Comparison of ENCODE assay signal across 26 cellular contexts in genomic region chr1:40732756-40733301, GRCh38. TPM values are rescaled to one million over a fixed set of nuclear protein-coding genes. Genes with fewer than 3 reads are reported as not detected.
DNase-seq lines count a peak whose midpoint lies in the region; TF ChIP-seq lines count a peak whose summit lies in the region.
"Had no signal": no experiment of that assay in that cellular context is flagged by ENCODE, and none has a peak within 500 bp of the region (broad histone marks: within the 10 kb centered on the region; RNA-seq: fewer than 3 reads in every experiment).

No MANE protein-coding gene starts in this region.

- H3K27ac ChIP-seq in HUES48 (ENCODE audit: low read depth, low read length) (peak overlapping the region; percentile 7), mesenchymal stem cell (ENCODE audit: low read length, poor library complexity, severe bottlenecking) (no peak overlapping the region)
- H3K27ac ChIP-seq: pancreas, tibial artery had no signal

- H3K27me3 Mint-ChIP-seq in brain: no peaks in the 10 kb centered on the region
- H3K27me3 Mint-ChIP-seq: activated B cell treated with CpG ODN at 0.5 μM for 24 hours; stimulated activated naive CD8-positive, alpha-beta T cell treated with anti-CD3 and anti-CD28 coated beads, Interleukin-15, Interleukin-2, amounts not matched to agents 100 ng/mL and 50 ng/mL, for 24 hours had no signal

- TF ChIP-seq CTCF in brain (conservative IDR thresholded peaks at IDR 0.05): no peak

- H3K27ac Mint-ChIP-seq in brain: peak overlapping the region in 3 of 5 experiments; percentile 27 to 62 (median 36)
- H3K27ac Mint-ChIP-seq: activated B cell treated with CpG ODN at 0.5 μM for 24 hours; stimulated activated naive CD8-positive, alpha-beta T cell treated with anti-CD3 and anti-CD28 coated beads, Interleukin-15, Interleukin-2, amounts not matched to agents 100 ng/mL and 50 ng/mL, for 24 hours had no signal

- no peak overlapping the region for H2BK120ac ChIP-seq in mesenchymal stem cell (ENCODE audit: low read depth, low read length)

- H3K79me1 ChIP-seq in mesenchymal stem cell (replicated peaks; ENCODE audit: low read length, poor library complexity, severe bottlenecking): peaks cover 25% of the 10 kb centered on the region

- no peak overlapping the region for H2AK5ac ChIP-seq in mesenchymal stem cell (ENCODE audit: low read length, severe bottlenecking)

- no peak overlapping the region for H2BK15ac ChIP-seq in mesenchymal stem cell (ENCODE audit: low read depth, poor library complexity, severe bottlenecking)

- no peak overlapping the region for H4K91ac ChIP-seq in mesenchymal stem cell (ENCODE audit: low read length)

- H3K9me3 Mint-ChIP-seq in brain: peaks cover 0 to 3% (median 0%) of the 10 kb centered on the region in 5 experiments
- H3K9me3 Mint-ChIP-seq: activated B cell treated with CpG ODN at 0.5 μM for 24 hours; CD14-positive monocyte; nephron; stimulated activated naive CD8-positive, alpha-beta T cell treated with anti-CD3 and anti-CD28 coated beads, Interleukin-15, Interleukin-2, amounts not matched to agents 100 ng/mL and 50 ng/mL, for 24 hours had no signal

- no peak overlapping the region for H2BK5ac ChIP-seq in mesenchymal stem cell (ENCODE audit: low read depth, low read length, poor library complexity, severe bottlenecking)

- no peak overlapping the region for H2BK12ac ChIP-seq in mesenchymal stem cell (ENCODE audit: low read length in 2 of 2)

- H3K9me3 ChIP-seq in HUES48 (ENCODE audit: control insufficient read depth, insufficient read depth, low read length): no peaks in the 10 kb centered on the region
- H3K9me3 ChIP-seq in mesenchymal stem cell (ENCODE audit: control insufficient read depth, low read length): peaks cover 9% of the 10 kb centered on the region
- H3K9me3 ChIP-seq: mucosa of descending colon, pancreas, right lobe of liver, tibial artery had no signal

- H3K4me3 ChIP-seq in HUES48 (ENCODE audit: low read depth, low read length): peak overlapping the region; percentile 21; the same call in 1 of the 2 replicates
- H3K4me3 ChIP-seq in mesenchymal stem cell (ENCODE audit: insufficient read depth in 1 of 2, low read depth in 1 of 2, low read length in 2 of 2): no peak overlapping the region
- H3K4me3 ChIP-seq: MG63, mucosa of descending colon, pancreas, right lobe of liver, tibial artery had no signal

- H3K9ac ChIP-seq in HUES48 (ENCODE audit: low read depth, low read length) (peak overlapping the region; percentile 30; the same call in 1 of the 2 replicates), mesenchymal stem cell (ENCODE audit: low read length) (no peak overlapping the region)

- H3K27me3 ChIP-seq in HUES48 (ENCODE audit: control insufficient read depth, insufficient read depth, low read length) (no peaks in the 10 kb centered on the region), mesenchymal stem cell (ENCODE audit: control insufficient read depth in 1 of 2, insufficient read depth in 1 of 2, low read length in 2 of 2) (no peaks in the 10 kb centered on the region)
- H3K27me3 ChIP-seq: MG63, pancreas, right lobe of liver, tibial artery had no signal

- no peak overlapping the region for H2AFZ ChIP-seq in mesenchymal stem cell (ENCODE audit: low read depth, low read length)

- H3K4me1 ChIP-seq in HUES48 (ENCODE audit: control insufficient read depth, insufficient read depth, low read length) (peaks cover 19% of the 10 kb centered on the region), mesenchymal stem cell (ENCODE audit: control insufficient read depth, insufficient read depth, low read depth, low read length) (peaks cover 4% of the 10 kb centered on the region)
- H3K4me1 ChIP-seq: pancreas had no signal

- peak; percentile 53 for DNase-seq in EH (ENCODE audit: low read depth)
- peak; percentile 26 for DNase-seq in mesenchymal stem cell
- DNase-seq in NCI-H2171 (lab: John Stamatoyannopoulos, UW): no peak
- no peak for DNase-seq in germinal center (ENCODE audit: low spot score)
- DNase-seq in activated gamma-delta T cell (lab: John Stamatoyannopoulos, UW): no peak
- no peak for DNase-seq in RKO (ENCODE audit: low spot score)
- DNase-seq: activated B cell treated with CpG ODN at 0.5 μM for 24 hours; amniotic stem cell; foreskin fibroblast; hippocampal formation; left ventricle myocardium superior; MG63; mucosa of descending colon; NCI-H1417; NCI-H2081 treated with DMSO at 0.1 percent for 48 hours; NCI-H446 treated with DMSO at 0.1 percent for 48 hours; pancreas; right lobe of liver; stimulated activated CD4-positive, alpha-beta T cell treated with anti-CD3 and anti-CD28 coated beads, Interleukin-12 subunit alpha, Interleukin-12 subunit beta, amount 100 ng/mL, for 4 hours; stimulated activated CD4-positive, alpha-beta T cell treated with anti-CD3 and anti-CD28 coated beads, Interleukin-4, amount 100 ng/mL, for 24 hours; tibial artery had no signal

- H3K36me3 ChIP-seq in HUES48 (ENCODE audit: control insufficient read depth, insufficient read depth, low read length) (0 out of 2 replicates have a peak, but pooled peaks cover 6% of the 10 kb centered on the region), mesenchymal stem cell (ENCODE audit: control insufficient read depth in 1 of 2, insufficient read depth in 2 of 2, low read depth in 1 of 2, low read length in 2 of 2) (no peaks in the 10 kb centered on the region)
- H3K36me3 ChIP-seq: pancreas, right lobe of liver, tibial artery had no signal

- no peak overlapping the region for H3K4me3 Mint-ChIP-seq in brain
- H3K4me3 Mint-ChIP-seq: activated B cell treated with CpG ODN at 0.5 μM for 24 hours; CD14-positive monocyte; nephron; stimulated activated naive CD8-positive, alpha-beta T cell treated with anti-CD3 and anti-CD28 coated beads, Interleukin-15, Interleukin-2, amounts not matched to agents 100 ng/mL and 50 ng/mL, for 24 hours had no signal

- H3K14ac ChIP-seq in mesenchymal stem cell (ENCODE audit: low read length in 2 of 2): no peak overlapping the region

- peaks cover 47% of the 10 kb centered on the region for H3K36me3 Mint-ChIP-seq in brain

- no peak overlapping the region for H3K18ac ChIP-seq in mesenchymal stem cell (ENCODE audit: low read depth in 1 of 2, low read length in 2 of 2)

- peaks cover 36% of the 10 kb centered on the region for H3K4me1 Mint-ChIP-seq in brain

- H3K4me2 ChIP-seq in mesenchymal stem cell (ENCODE audit: low read length, poor library complexity, severe bottlenecking): no peak overlapping the region

- H3K23ac ChIP-seq in mesenchymal stem cell (ENCODE audit: low read length in 2 of 2): no peak overlapping the region

- H3K4ac ChIP-seq in mesenchymal stem cell (ENCODE audit: low read depth in 1 of 2, low read length in 2 of 2): no peak overlapping the region

- WGBS in mesenchymal stem cell: 100% methylated on average over 1 of the region's 2 CpGs

- no peak overlapping the region for H4K8ac ChIP-seq in mesenchymal stem cell (ENCODE audit: low read length)

RNA-seq across cellular contexts. Expression of gene NFYC, which starts 41.3 kb away (rescaled TPM):
- polyA plus RNA-seq in brain (ENCODE audit: insufficient read depth, low read depth, low replicate concordance): 88.3 TPM
- 32.5 TPM for polyA plus RNA-seq in mesenchymal stem cell (2013, experiment 1 of 2)
- 32.5 TPM for polyA plus RNA-seq in mesenchymal stem cell (2013, experiment 2 of 2)

RNA-seq across cellular contexts. Expression of gene KCNQ4, which starts 50.8 kb away (rescaled TPM):
- polyA plus RNA-seq in brain (ENCODE audit: insufficient read depth, low read depth, low replicate concordance): 1.8 TPM
- polyA plus RNA-seq in mesenchymal stem cell (2013, experiment 1 of 2): 0.10 TPM
- polyA plus RNA-seq in mesenchymal stem cell (2013, experiment 2 of 2): 0.14 TPM
- polyA plus RNA-seq: CD14-positive monocyte had no signal

Comparison
In these comparisons a context has a peak if more than half of its experiments do, and no peak if none do; other contexts are left out.
1. DNase-seq: peak in EH (single experiment) and mesenchymal stem cell (single experiment); none in NCI-H2171 (single experiment), germinal center (single experiment), activated gamma-delta T cell (single experiment) and RKO (single experiment).